8 cellular contexts compared by ENCODE assay signal in genomic region chr13:77026255-77026782, GRCh38. TPM values are rescaled to one million over a fixed set of nuclear protein-coding genes. Genes with fewer than 3 reads are reported as not detected.
DNase-seq lines count a peak whose midpoint lies in the region; ATAC-seq and TF ChIP-seq lines count a peak whose summit lies in the region.

No MANE protein-coding gene starts in this region.

- H4K20me1 ChIP-seq in osteoblast (ENCODE audit: insufficient read depth, low read length): peaks cover 38% of the 10 kb centered on the region

- H3K4me3 ChIP-seq in SJCRH30 (peak overlapping the region; percentile 99), osteoblast (ENCODE audit: insufficient read depth, low read length) (peak overlapping the region; percentile 89), thymus (ENCODE audit: low read length) (peak overlapping the region; percentile 97)

- H3K27ac ChIP-seq in SJCRH30 (no peak overlapping the region), osteoblast (ENCODE audit: low read depth, low read length) (peak overlapping the region; percentile 7), thymus (ENCODE audit: low read depth) (peak overlapping the region; percentile 100)

- H3K4me1 ChIP-seq in SJCRH30: no peaks in the 10 kb centered on the region; the same call in none of the 2 replicates
- H3K4me1 ChIP-seq in osteoblast (ENCODE audit: insufficient read depth, low read length): peaks cover 44% of the 10 kb centered on the region
- H3K4me1 ChIP-seq in thymus (ENCODE audit: control insufficient read depth, insufficient read depth, low read length): peaks cover 15% of the 10 kb centered on the region

- ATAC-seq in GM21526 (IDR thresholded peaks at IDR 0.05; ENCODE audit: low FRiP score, unreplicated experiment): peak; percentile 53

- H3K79me2 ChIP-seq in osteoblast (ENCODE audit: insufficient read depth, low read length): peaks cover 56% of the 10 kb centered on the region

- no peaks in the 10 kb centered on the region for H3K27me3 ChIP-seq in SJCRH30
- H3K27me3 ChIP-seq in osteoblast (ENCODE audit: insufficient read depth, low read length): no peaks in the 10 kb centered on the region
- H3K27me3 ChIP-seq in thymus (ENCODE audit: control insufficient read depth, insufficient read depth): no peaks in the 10 kb centered on the region

- peak overlapping the region; percentile 80 for H3K4me2 ChIP-seq in osteoblast (ENCODE audit: insufficient read depth, low read length)

- H3K9me3 ChIP-seq in SJCRH30 (replicated peaks) (no peaks in the 10 kb centered on the region; the same call in 1 of the 2 replicates), osteoblast (ENCODE audit: low read depth, low read length) (no peaks in the 10 kb centered on the region), thymus (ENCODE audit: control insufficient read depth) (no peaks in the 10 kb centered on the region)

- TF ChIP-seq CTCF in osteoblast (IDR thresholded peaks at IDR 0.05; ENCODE audit: extremely low read depth, low read depth, low read length): no peak

- H3K36me3 ChIP-seq in SJCRH30 (peaks cover 7% of the 10 kb centered on the region), osteoblast (ENCODE audit: insufficient read depth, low read length) (peaks cover 3% of the 10 kb centered on the region), thymus (ENCODE audit: control insufficient read depth, insufficient read depth) (peaks cover 3% of the 10 kb centered on the region)

- peak overlapping the region; percentile 71 for H2AFZ ChIP-seq in osteoblast (ENCODE audit: low read length)

- WGBS in thymus: under 1% methylated on average over 53 of the region's 53 CpGs

- DNase-seq in DMS79 (lab: John Stamatoyannopoulos, UW): peak; percentile 26
- DNase-seq in HuH-7.5 (ENCODE audit: low spot score): peak; percentile 40
- peak; percentile 64 to 66 for DNase-seq in SJCRH30
- peak; percentile 75 for DNase-seq in activated naive CD4-positive, alpha-beta T cell treated with Interleukin-2 at 50 U/mL for 16 hours
- peak; percentile 71 for DNase-seq in globus pallidus (ENCODE audit: low spot score)
- DNase-seq in osteoblast (ENCODE audit: insufficient read length, low spot score, missing footprints): peak; percentile 91

RNA-seq across cellular contexts. Expression of gene FBXL3, which starts 0.6 kb away (rescaled TPM):
- 29.3 and 32.2 TPM in 2 replicates for total RNA-seq in SJCRH30 (2014; rRNA removed; shearing (Covaris generic))
- total RNA-seq in osteoblast: 69.2 and 76.0 TPM in 2 replicates
- 42.0 TPM for polyA plus RNA-seq in thymus

RNA-seq across cellular contexts. Expression of gene CLN5, which starts 34.4 kb away (rescaled TPM):
- total RNA-seq in SJCRH30 (2014; rRNA removed; shearing (Covaris generic)): 11.9 and 14.9 TPM in 2 replicates
- 42.0 and 45.1 TPM in 2 replicates for total RNA-seq in osteoblast
- 30.6 TPM for polyA plus RNA-seq in thymus

Comparison
In these comparisons a context has a peak if more than half of its experiments do, and no peak if none do; other contexts are left out.
1. DNase-seq: peak in every context shown above with its lines; median percentile 91 in osteoblast; 75 in activated naive CD4-positive, alpha-beta T cell treated with Interleukin-2 at 50 U/mL for 16 hours; 71 in globus pallidus; 65 in SJCRH30; 40 in HuH-7.5; 26 in DMS79.